8 cellular contexts compared by ENCODE assay signal in the genomic region with DNA sequence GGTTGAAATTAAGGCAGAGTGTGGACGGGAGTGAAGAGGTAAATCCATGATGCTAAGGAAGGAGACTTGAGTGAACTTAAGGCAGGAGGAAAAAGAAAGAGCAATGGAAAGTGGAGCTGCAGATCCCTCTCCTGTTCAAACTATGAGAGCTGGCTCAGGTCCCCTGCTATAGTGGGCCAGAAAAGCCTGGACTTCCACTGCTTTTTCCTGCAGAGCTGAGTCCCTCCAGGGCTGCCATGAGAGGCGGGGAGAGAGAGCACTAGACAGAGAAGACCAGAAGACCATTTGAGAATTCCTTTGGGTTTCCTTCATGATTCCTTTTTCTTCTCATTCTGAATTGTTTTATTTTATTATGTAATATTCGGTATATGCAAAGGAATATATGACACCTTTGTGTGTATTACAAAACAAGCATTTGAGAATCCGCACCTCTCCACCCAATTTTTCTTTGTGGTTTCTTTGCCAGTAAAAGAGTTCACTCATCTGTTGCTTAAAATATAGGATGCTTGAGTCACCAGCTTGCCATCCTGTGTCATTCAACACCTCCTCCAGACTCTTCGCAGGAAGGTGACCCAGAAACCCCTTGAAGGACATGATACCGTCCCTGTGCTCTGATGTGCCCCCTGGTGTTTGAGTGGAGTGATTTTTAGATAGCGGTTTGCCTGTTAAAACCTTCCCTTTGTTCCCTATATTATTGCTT. TPM values are rescaled to one million over a fixed set of nuclear protein-coding genes. Genes with fewer than 3 reads are reported as not detected.
A peak's percentile ranks its signal among the peaks of the same experiment; 100 is the strongest.
DNase-seq lines count a peak whose midpoint lies in the region; ATAC-seq and TF ChIP-seq lines count a peak whose summit lies in the region.

No MANE protein-coding gene starts in this region.

- peaks cover 97% of the 10 kb centered on the region for H3K4me1 ChIP-seq in DOHH2 (ENCODE audit: control insufficient read depth, low read length)

- H3K4me2 ChIP-seq in DOHH2 (ENCODE audit: low read length) = peak overlapping the region; percentile 81

- H3K27me3 Mint-ChIP-seq in immature natural killer cell (ENCODE audit: low read depth in 3 of 3) = peaks cover 0 to 9% (median 0%) of the 10 kb centered on the region in 3 donors

- H3K27ac Mint-ChIP-seq in immature natural killer cell = peak overlapping the region; percentile 78 to 93 (median 88)

- peak overlapping the region; percentile 18 to 46 (median 24) for H3K4me3 Mint-ChIP-seq in immature natural killer cell

- H3F3A ChIP-seq in DOHH2 (ENCODE audit: control insufficient read depth, insufficient read depth) = peaks cover 68% of the 10 kb centered on the region

- H3K36me3 Mint-ChIP-seq in immature natural killer cell = peaks cover 0 to 2% (median 0%) of the 10 kb centered on the region in 3 donors

- H3K4me1 Mint-ChIP-seq in immature natural killer cell = peaks cover 48 to 59% of the 10 kb centered on the region in 2 donors

- H3K9me3 ChIP-seq in DOHH2 (ENCODE audit: control insufficient read depth, insufficient read depth, low read length) = no peaks in the 10 kb centered on the region

- no peaks in the 10 kb centered on the region for H3K9me3 Mint-ChIP-seq in immature natural killer cell

- H4K20me1 ChIP-seq in DOHH2 (ENCODE audit: control insufficient read depth, insufficient read depth, low read depth, low read length) = peaks cover 4% of the 10 kb centered on the region; the same call in 1 of the 2 replicates

- H3K36me3 ChIP-seq in DOHH2 (ENCODE audit: control insufficient read depth, low read length) = peaks cover 50% of the 10 kb centered on the region

- ATAC-seq in GM21390 (IDR thresholded peaks at IDR 0.05; ENCODE audit: unreplicated experiment) = no peak

- peaks cover 92% of the 10 kb centered on the region for H3K79me2 ChIP-seq in DOHH2 (ENCODE audit: control insufficient read depth, low read length)

- H3K4me3 ChIP-seq in DOHH2 (ENCODE audit: low read length) = peak overlapping the region; percentile 36
- no peak overlapping the region for H3K4me3 ChIP-seq in Jurkat, Clone E6-1 (ENCODE audit: low read length)

- H3K27ac ChIP-seq in DOHH2 (ENCODE audit: low read depth, low read length) = peak overlapping the region; percentile 91

- no peaks in the 10 kb centered on the region for H3K27me3 ChIP-seq in DOHH2 (ENCODE audit: control insufficient read depth, low read length)

- peak; percentile 88 for TF ChIP-seq CTCF in DOHH2 (IDR thresholded peaks at IDR 0.05; ENCODE audit: low read depth, low read length, poor library complexity, severe bottlenecking)

- no peaks in the 10 kb centered on the region for H3K9me2 ChIP-seq in DOHH2 (replicated peaks; ENCODE audit: control insufficient read depth, low read length)

- peak; percentile 87 for DNase-seq in Jurkat, Clone E6-1 (ENCODE audit: low read depth, low spot score)
- DNase-seq in T-helper 9 cell (peak; percentile 66), astrocyte of the hippocampus (ENCODE audit: low read depth, low spot score) (peak; percentile 60), immature natural killer cell (peak; percentile 78 to 82 (median 80)), NCI-H2081 treated with DMSO at 0.1 percent for 48 hours (lab: John Stamatoyannopoulos, UW) (no peak)
- DNase-seq in stimulated activated CD4-positive, alpha-beta T cell treated with anti-CD3 and anti-CD28 coated beads, Interleukin-2, amount 100 ng/mL, for 48 hours = peak; percentile 71 to 79

RNA-seq across cellular contexts. Expression of gene SREBF2, which starts 24.4 kb away (rescaled TPM):
- 96.2 TPM for polyA plus RNA-seq in Jurkat, Clone E6-1 (2012; ENCODE audit: insufficient read depth, insufficient read length)
- 10 to 100 TPM; 16.9 to 40.3 (median 22.9) TPM for polyA plus RNA-seq in immature natural killer cell

RNA-seq across cellular contexts. Expression of gene CCDC134, which starts 56.8 kb away (rescaled TPM):
- polyA plus RNA-seq in Jurkat, Clone E6-1 (2012; ENCODE audit: insufficient read depth, insufficient read length) = 7.8 TPM
- polyA plus RNA-seq in immature natural killer cell = 1 to 10 TPM; 1.8 to 6.6 (median 4.2) TPM

RNA-seq across cellular contexts. Expression of gene SHISA8, which starts 57.6 kb away (rescaled TPM):
- polyA plus RNA-seq in Jurkat, Clone E6-1 (2012; ENCODE audit: insufficient read depth, insufficient read length) = not detected
- polyA plus RNA-seq in immature natural killer cell = not detected
